In the genomic region with DNA sequence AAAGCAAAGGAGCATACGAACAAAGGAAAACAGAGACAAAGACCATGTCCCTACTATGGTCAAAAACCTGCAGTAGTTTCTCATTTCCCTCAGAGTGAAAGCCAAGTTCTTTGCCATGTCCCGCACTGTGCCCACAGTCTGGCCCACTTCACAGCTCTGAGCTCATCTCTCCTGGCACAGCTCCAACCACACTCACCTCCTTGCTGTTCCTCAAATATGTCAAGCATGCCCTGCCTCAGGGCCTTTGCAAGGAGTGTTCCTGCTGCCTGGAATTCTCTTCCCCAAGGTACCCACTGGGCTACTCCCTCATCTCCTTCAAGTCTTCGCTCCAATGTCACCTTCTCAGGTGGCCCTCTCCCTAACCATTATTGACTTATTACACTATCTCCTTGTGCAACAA, we compare ENCODE assay signal across 16 cellular contexts.
DNase-seq lines count a peak whose midpoint lies in the region; ATAC-seq, FAIRE-seq and TF ChIP-seq lines count a peak whose summit lies in the region.
"Had no signal": no experiment of that assay in that cellular context is flagged by ENCODE, and none has a peak within 500 bp of the region (broad histone marks: within the 10 kb centered on the region; RNA-seq: fewer than 3 reads in every experiment).

No MANE protein-coding gene starts in this region.

- ATAC-seq in HCT116 (peak; percentile 47; the same call in 1 of the 2 replicates), GM18909 (IDR thresholded peaks at IDR 0.05; ENCODE audit: poor library complexity, unreplicated experiment) (no peak), GM21723 (IDR thresholded peaks at IDR 0.05; ENCODE audit: unreplicated experiment) (no peak)
- ATAC-seq: GM12878, T-helper 17 cell had no signal

- CTCF ChIA-PET in HCT116 (lab: Charles Lee): no interaction called here

- RAD21 ChIA-PET in HCT116 (lab: Charles Lee; ENCODE audit: low non-redundant PET in 1 of 2, low total read pairs in 2 of 2, uncharacterized antibody in 2 of 2, unreplicated experiment in 2 of 2): no interaction called here

- H3K27ac ChIP-seq in HCT116 (ENCODE audit: low read depth, low read length) (no peak overlapping the region), mesendoderm (ENCODE audit: low read depth, low read length) (no peak overlapping the region)
- H3K27ac ChIP-seq: spleen had no signal

- POLR2A ChIA-PET in HCT116 (lab: Charles Lee): no interaction called here

- no peaks in the 10 kb centered on the region for H3K9me2 ChIP-seq in HCT116 (ENCODE audit: insufficient read depth)

- H3K56ac ChIP-seq in mesendoderm (ENCODE audit: low read length): no peak overlapping the region

- H2AFZ ChIP-seq in HCT116 (ENCODE audit: low read depth, low read length, poor library complexity, severe bottlenecking): no peak overlapping the region

- TF ChIP-seq POLR2A in HCT116 (IDR thresholded peaks at IDR 0.05; ENCODE audit: borderline replicate concordance, extremely low read depth, insufficient read depth, insufficient read length): no peak

- H3K4me3 ChIP-seq in HCT116 (replicated peaks in 1 of 2; ENCODE audit: low read depth in 1 of 2, low read length in 2 of 2) (no peak overlapping the region), bronchial epithelial cell (ENCODE audit: low read depth, low read length) (no peak overlapping the region), mesendoderm (ENCODE audit: low read length) (no peak overlapping the region)
- H3K4me3 ChIP-seq: GM12878, spleen had no signal

- no peak overlapping the region for H2BK15ac ChIP-seq in mesendoderm (replicated peaks; ENCODE audit: low read depth)

- no peaks in the 10 kb centered on the region for H3K4me1 ChIP-seq in HCT116 (ENCODE audit: control insufficient read depth in 1 of 2, insufficient read depth in 2 of 2, low read length in 2 of 2)
- H3K4me1 ChIP-seq in mesendoderm (ENCODE audit: control insufficient read depth, low read depth, low read length): peaks cover 2% of the 10 kb centered on the region
- H3K4me1 ChIP-seq: spleen had no signal

- no peaks in the 10 kb centered on the region for H4K20me1 ChIP-seq in HCT116 (ENCODE audit: insufficient read depth)

- H3K9me3 ChIP-seq in HCT116 (ENCODE audit: control insufficient read depth in 1 of 2, insufficient read depth in 1 of 2, low read depth in 1 of 2, low read length in 2 of 2): no peaks in the 10 kb centered on the region
- H3K9me3 ChIP-seq: spleen had no signal

- no peak overlapping the region for H2AK5ac ChIP-seq in mesendoderm (ENCODE audit: low read length)

- H2BK120ac ChIP-seq in mesendoderm (ENCODE audit: low read depth, low read length): no peak overlapping the region

- no peak overlapping the region for H3K18ac ChIP-seq in mesendoderm (ENCODE audit: low read length)

- peak overlapping the region; percentile 12 for H3K23ac ChIP-seq in mesendoderm (ENCODE audit: low read length)

- H3K79me1 ChIP-seq in mesendoderm (ENCODE audit: low read length): no peaks in the 10 kb centered on the region

- H3K4me2 ChIP-seq in HCT116 (ENCODE audit: low read length) (no peak overlapping the region), mesendoderm (ENCODE audit: low read length) (no peak overlapping the region)

- H3K79me2 ChIP-seq in HCT116 (ENCODE audit: insufficient read depth, low read length) (no peaks in the 10 kb centered on the region), mesendoderm (ENCODE audit: control insufficient read depth, insufficient read depth, low read length) (no peaks in the 10 kb centered on the region)

- BruUV-seq in HCT116 (replicated peaks; lab: Mats Ljungman, UMichigan): no TSS peak

- no peaks in the 10 kb centered on the region for H3K36me3 ChIP-seq in HCT116 (ENCODE audit: control insufficient read depth in 1 of 2, insufficient read depth in 2 of 2, low read length in 2 of 2)
- no peaks in the 10 kb centered on the region for H3K36me3 ChIP-seq in bronchial epithelial cell (ENCODE audit: control insufficient read depth, insufficient read depth, low read length)
- no peaks in the 10 kb centered on the region for H3K36me3 ChIP-seq in mesendoderm (ENCODE audit: control insufficient read depth, insufficient read depth, low read length)
- H3K36me3 ChIP-seq: spleen had no signal

- WGBS in mesendoderm (ENCODE audit: extremely low coverage, insufficient coverage, low lambda C conversion rate): no CpG with 5 or more reads among the region's 3 CpGs

- H3K27me3 ChIP-seq in HCT116 (ENCODE audit: insufficient read depth, low read length) (no peaks in the 10 kb centered on the region; the same call in 1 of the 2 replicates), bronchial epithelial cell (ENCODE audit: control insufficient read depth, insufficient read depth, low read length) (no peaks in the 10 kb centered on the region), mesendoderm (ENCODE audit: insufficient read depth, low read length, poor library complexity) (no peaks in the 10 kb centered on the region)
- H3K27me3 ChIP-seq: spleen had no signal

- no peak overlapping the region for H4K8ac ChIP-seq in mesendoderm (ENCODE audit: low read depth, low read length)

- H3K4ac ChIP-seq in mesendoderm (ENCODE audit: low read depth, low read length): no peak overlapping the region

- DNase-seq in HCT116 (ENCODE audit: low read depth, low spot score): no peak
- DNase-seq in RCC 7860 (ENCODE audit: low spot score): peak; percentile 49
- peak; percentile 82 for DNase-seq in bronchial epithelial cell (ENCODE audit: low read depth)
- peak; percentile 46 for DNase-seq in mesendoderm
- no peak for DNase-seq in activated naive CD4-positive, alpha-beta T cell (lab: John Stamatoyannopoulos, UW)
- DNase-seq: activated CD4-positive, alpha-beta T cell treated with anti-CD3 and anti-CD28 coated beads for 4 hours; C1 segment of cervical spinal cord; MM.1S; NCI-H2029 treated with DMSO at 0.1 percent for 48 hours; RPMI8226; spleen; T-helper 17 cell had no signal

- no peak overlapping the region for H4K5ac ChIP-seq in mesendoderm (ENCODE audit: low read length)

- H3K9ac ChIP-seq in HCT116 (ENCODE audit: low read length): no peak overlapping the region
- H3K9ac ChIP-seq in mesendoderm (ENCODE audit: low read length): no peak overlapping the region

- intact Hi-C loops in HCT116 (cut with micrococcal nuclease): no loop called here

- no peak overlapping the region for H2BK5ac ChIP-seq in mesendoderm (ENCODE audit: low read length)

- no peak for FAIRE-seq in RCC 7860 (lab: Jason Lieb, UNC)
- peak; percentile 62 for FAIRE-seq in bronchial epithelial cell (lab: Jason Lieb, UNC)
- FAIRE-seq: colon, GM12878 had no signal

- no peak for TF ChIP-seq RAD21 in HCT116 (IDR thresholded peaks at IDR 0.05; ENCODE audit: low read depth)

- TF ChIP-seq CTCF in HCT116 (IDR thresholded peaks at IDR 0.05 in 2 of 3, conservative IDR thresholded peaks at IDR 0.05 in 1 of 3; ENCODE audit: borderline replicate concordance in 1 of 3, insufficient read depth in 1 of 3, low read depth in 2 of 3, low read length in 2 of 3) (no peak), bronchial epithelial cell (IDR thresholded peaks at IDR 0.05; ENCODE audit: insufficient read depth, low read length, severe bottlenecking) (no peak)

TF ChIP-seq in HCT116, 20 proteins besides CTCF, POLR2A, EP300 and RAD21:
- TF ChIP-seq, protein P1, sequence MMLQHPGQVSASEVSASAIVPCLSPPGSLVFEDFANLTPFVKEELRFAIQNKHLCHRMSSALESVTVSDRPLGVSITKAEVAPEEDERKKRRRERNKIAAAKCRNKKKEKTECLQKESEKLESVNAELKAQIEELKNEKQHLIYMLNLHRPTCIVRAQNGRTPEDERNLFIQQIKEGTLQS (IDR thresholded peaks at IDR 0.05): no peak
- TF ChIP-seq TCF7L2 (IDR thresholded peaks at IDR 0.05; ENCODE audit: borderline replicate concordance, extremely low read depth, insufficient read depth, insufficient read length) (no peak), SP1 (IDR thresholded peaks at IDR 0.05; ENCODE audit: low read depth) (no peak), EZH2 (IDR thresholded peaks at IDR 0.05) (no peak), SIN3A (IDR thresholded peaks at IDR 0.05; ENCODE audit: low read depth) (no peak), ZNF274 (IDR thresholded peaks at IDR 0.05; ENCODE audit: low read depth, low read length) (no peak), ELF1 (IDR thresholded peaks at IDR 0.05; ENCODE audit: borderline replicate concordance, low read depth) (no peak), CBX3 (IDR thresholded peaks at IDR 0.05; ENCODE audit: low read depth) (no peak), ZFX (IDR thresholded peaks at IDR 0.05) (no peak), EGR1 (IDR thresholded peaks at IDR 0.05; ENCODE audit: low read depth) (no peak), YY1 (IDR thresholded peaks at IDR 0.05; ENCODE audit: extremely low read depth, insufficient replicate concordance, low read depth, low read length) (no peak), CEBPB (IDR thresholded peaks at IDR 0.05; ENCODE audit: low read depth) (no peak), EZH2phosphoT487 (IDR thresholded peaks at IDR 0.05; ENCODE audit: borderline replicate concordance) (no peak), FOSL1 (IDR thresholded peaks at IDR 0.05; ENCODE audit: low read depth) (no peak), JUND (IDR thresholded peaks at IDR 0.05) (no peak)
- TF ChIP-seq, protein P2, sequence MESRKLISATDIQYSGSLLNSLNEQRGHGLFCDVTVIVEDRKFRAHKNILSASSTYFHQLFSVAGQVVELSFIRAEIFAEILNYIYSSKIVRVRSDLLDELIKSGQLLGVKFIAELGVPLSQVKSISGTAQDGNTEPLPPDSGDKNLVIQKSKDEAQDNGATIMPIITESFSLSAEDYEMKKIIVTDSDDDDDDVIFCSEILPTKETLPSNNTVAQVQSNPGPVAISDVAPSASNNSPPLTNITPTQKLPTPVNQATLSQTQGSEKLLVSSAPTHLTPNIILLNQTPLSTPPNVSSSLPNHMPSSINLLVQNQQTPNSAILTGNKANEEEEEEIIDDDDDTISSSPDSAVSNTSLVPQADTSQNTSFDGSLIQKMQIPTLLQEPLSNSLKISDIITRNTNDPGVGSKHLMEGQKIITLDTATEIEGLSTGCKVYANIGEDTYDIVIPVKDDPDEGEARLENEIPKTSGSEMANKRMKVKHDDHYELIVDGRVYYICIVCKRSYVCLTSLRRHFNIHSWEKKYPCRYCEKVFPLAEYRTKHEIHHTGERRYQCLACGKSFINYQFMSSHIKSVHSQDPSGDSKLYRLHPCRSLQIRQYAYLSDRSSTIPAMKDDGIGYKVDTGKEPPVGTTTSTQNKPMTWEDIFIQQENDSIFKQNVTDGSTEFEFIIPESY (IDR thresholded peaks at IDR 0.05; ENCODE audit: extremely low read depth, insufficient replicate concordance, low read length): no peak
TF ChIP-seq in HCT116: peak in this region for 0.

Comparison
In these comparisons a context has a peak if more than half of its experiments do, and no peak if none do; other contexts are left out.
1. DNase-seq: peak in RCC 7860 (single experiment), bronchial epithelial cell (single experiment) and mesendoderm (single experiment); none in HCT116 (single experiment) and activated naive CD4-positive, alpha-beta T cell (0 of 4).